ENCODE assay signal across 9 cellular contexts in the genomic region with DNA sequence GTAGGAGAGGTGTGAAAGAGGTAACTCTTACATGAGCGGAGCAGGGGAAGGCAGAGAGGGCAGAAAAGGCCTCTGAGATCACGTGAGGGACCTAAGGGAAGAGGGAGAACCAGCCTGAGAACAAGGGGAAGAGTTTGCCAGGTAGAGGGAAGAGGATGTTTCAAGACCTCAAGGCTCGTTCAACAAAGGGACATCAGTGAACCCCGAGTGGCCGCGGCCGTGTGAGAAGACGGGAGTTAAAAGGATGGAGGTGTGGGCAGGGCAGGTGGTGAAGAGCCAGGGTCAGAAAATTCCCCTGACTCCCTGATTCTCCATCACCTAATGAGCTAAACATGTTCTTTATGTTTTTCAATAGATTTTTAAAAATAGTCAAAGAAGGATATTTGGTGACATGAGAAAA. TPM values are rescaled to one million over a fixed set of nuclear protein-coding genes. Genes with fewer than 3 reads are reported as not detected.
"Had no signal": no experiment of that assay in that cellular context is flagged by ENCODE, and none has a peak within 500 bp of the region (broad histone marks: within the 10 kb centered on the region; RNA-seq: fewer than 3 reads in every experiment).

No MANE protein-coding gene starts in this region.

- DNase-seq: GDM1, GF-D8 had no signal

- FAIRE-seq: G401.6, GM12878, GM12891, GM12892, GM18507, GM19239 had no signal

- H3K4me3 ChIP-seq: GM12878 had no signal

RNA-seq across cellular contexts. Expression of gene NETO1, which starts 44.4 kb away (rescaled TPM):
- total RNA-seq: G401, GM12878 had no signal
